9 cellular contexts compared by ENCODE assay signal in the genomic region with DNA sequence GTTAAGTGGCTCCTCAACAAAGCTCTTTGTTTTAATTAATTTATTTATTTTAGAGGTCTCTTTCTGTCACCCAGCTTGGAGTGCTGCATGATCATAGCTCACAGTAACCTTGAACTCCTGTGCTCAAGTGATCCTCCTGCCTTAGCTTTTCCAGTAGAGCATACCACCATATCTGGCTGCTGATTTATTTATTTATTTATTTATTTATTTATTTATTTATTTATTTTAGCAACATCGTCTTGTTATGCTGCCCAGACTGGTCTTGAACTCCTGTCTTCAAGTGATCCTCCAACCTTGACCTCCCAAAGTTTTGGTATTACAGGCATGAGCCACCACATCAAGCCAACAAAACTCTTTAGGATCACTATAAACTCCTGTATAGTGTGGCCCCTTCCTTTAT. TPM values are rescaled to one million over a fixed set of nuclear protein-coding genes. Genes with fewer than 3 reads are reported as not detected.
"Had no signal": no experiment of that assay in that cellular context is flagged by ENCODE, and none has a peak within 500 bp of the region (broad histone marks: within the 10 kb centered on the region; RNA-seq: fewer than 3 reads in every experiment).

No MANE protein-coding gene starts in this region.

- FAIRE-seq: G401.6, GM12878, GM12891, GM12892, GM18507, GM19239 had no signal

- H3K4me3 ChIP-seq: GM12878 had no signal

- DNase-seq: GDM1, GF-D8 had no signal

- ATAC-seq: GM12878 had no signal

RNA-seq across cellular contexts. Expression of gene KLF8, which starts 15.8 kb away (rescaled TPM):
- total RNA-seq: G401 had no signal
